Comparison of ENCODE assay signal across 20 cellular contexts in genomic region chr6:23663652-23664051, GRCh38.
"Had no signal": no experiment of that assay in that cellular context is flagged by ENCODE, and none has a peak within 500 bp of the region (broad histone marks: within the 10 kb centered on the region; RNA-seq: fewer than 3 reads in every experiment).

No MANE protein-coding gene starts in this region.

- H3K27me3 Mint-ChIP-seq: activated CD4-positive, alpha-beta memory T cell treated with anti-CD3 and anti-CD28 coated beads for 36 hours; activated naive CD8-positive, alpha-beta T cell treated with anti-CD3 and anti-CD28 coated beads for 36 hours; naive thymus-derived CD8-positive, alpha-beta T cell; stimulated activated naive CD8-positive, alpha-beta T cell treated with anti-CD3 and anti-CD28 coated beads, Interleukin-15, amount 100 ng/mL, for 72 hours had no signal

- H3K27me3 ChIP-seq: hepatocyte, tibial artery had no signal

- H3K4me1 ChIP-seq: left ventricle myocardium inferior, tibial artery had no signal

- DNase-seq: activated CD4-positive, alpha-beta memory T cell treated with anti-CD3 and anti-CD28 coated beads for 36 hours; activated CD4-positive, alpha-beta T cell treated with anti-CD3 and anti-CD28 coated beads for 48 hours; activated CD4-positive, CD25-positive, alpha-beta regulatory T cell; activated naive CD4-positive, alpha-beta T cell treated with Interleukin-2 at 50 U/mL for 16 hours; activated naive CD8-positive, alpha-beta T cell treated with anti-CD3 and anti-CD28 coated beads for 36 hours; activated T-cell treated with anti-CD3 and anti-CD28 coated beads, Interleukin-2, amount 50 U/mL, for 48 hours; central memory CD4-positive, alpha-beta T cell; effector memory CD4-positive, alpha-beta T cell; glutamatergic neuron; immature natural killer cell; left ventricle myocardium inferior; naive thymus-derived CD8-positive, alpha-beta T cell; small intestine; stimulated activated CD4-positive, alpha-beta T cell treated with anti-CD3 and anti-CD28 coated beads, Interleukin-2, amount 100 ng/mL, for 24 hours; stimulated activated naive CD8-positive, alpha-beta T cell treated with anti-CD3 and anti-CD28 coated beads, Interleukin-15, amount 100 ng/mL, for 72 hours; tibial artery had no signal

- H3K27ac Mint-ChIP-seq: activated CD4-positive, alpha-beta memory T cell treated with anti-CD3 and anti-CD28 coated beads for 36 hours; activated naive CD8-positive, alpha-beta T cell treated with anti-CD3 and anti-CD28 coated beads for 36 hours; immature natural killer cell; naive thymus-derived CD8-positive, alpha-beta T cell; stimulated activated effector memory CD8-positive, alpha-beta T cell treated with anti-CD3 and anti-CD28 coated beads, Interleukin-12 subunit alpha, Interleukin-12 subunit beta, amount 100 ng/mL, for 72 hours; stimulated activated naive CD8-positive, alpha-beta T cell treated with anti-CD3 and anti-CD28 coated beads, Interleukin-15, amount 100 ng/mL, for 72 hours had no signal

- H3K27ac ChIP-seq: hepatocyte, left ventricle myocardium inferior, tibial artery had no signal

- ATAC-seq: esophagus mucosa; naive thymus-derived CD8-positive, alpha-beta T cell; sciatic nerve; stimulated activated effector memory CD8-positive, alpha-beta T cell treated with anti-CD3 and anti-CD28 coated beads, Interleukin-12 subunit alpha, Interleukin-12 subunit beta, amount 100 ng/mL, for 72 hours; stimulated activated naive CD8-positive, alpha-beta T cell treated with anti-CD3 and anti-CD28 coated beads, Interleukin-15, amount 100 ng/mL, for 72 hours had no signal

- H3K4me1 Mint-ChIP-seq: activated naive CD8-positive, alpha-beta T cell treated with anti-CD3 and anti-CD28 coated beads for 36 hours; immature natural killer cell; naive thymus-derived CD8-positive, alpha-beta T cell; stimulated activated effector memory CD8-positive, alpha-beta T cell treated with anti-CD3 and anti-CD28 coated beads, Interleukin-12 subunit alpha, Interleukin-12 subunit beta, amount 100 ng/mL, for 72 hours; stimulated activated naive CD8-positive, alpha-beta T cell treated with anti-CD3 and anti-CD28 coated beads, Interleukin-15, amount 100 ng/mL, for 72 hours had no signal

- H3K4me3 ChIP-seq: hepatocyte, left ventricle myocardium inferior, tibial artery had no signal

- H3K4me3 Mint-ChIP-seq: activated CD4-positive, alpha-beta memory T cell treated with anti-CD3 and anti-CD28 coated beads for 36 hours; activated naive CD8-positive, alpha-beta T cell treated with anti-CD3 and anti-CD28 coated beads for 36 hours; immature natural killer cell; naive thymus-derived CD8-positive, alpha-beta T cell; stimulated activated effector memory CD8-positive, alpha-beta T cell treated with anti-CD3 and anti-CD28 coated beads, Interleukin-12 subunit alpha, Interleukin-12 subunit beta, amount 100 ng/mL, for 72 hours; stimulated activated naive CD8-positive, alpha-beta T cell treated with anti-CD3 and anti-CD28 coated beads, Interleukin-15, amount 100 ng/mL, for 72 hours had no signal

- H3K36me3 Mint-ChIP-seq: activated CD4-positive, alpha-beta memory T cell treated with anti-CD3 and anti-CD28 coated beads for 36 hours; activated naive CD8-positive, alpha-beta T cell treated with anti-CD3 and anti-CD28 coated beads for 36 hours; immature natural killer cell; stimulated activated effector memory CD8-positive, alpha-beta T cell treated with anti-CD3 and anti-CD28 coated beads, Interleukin-12 subunit alpha, Interleukin-12 subunit beta, amount 100 ng/mL, for 72 hours had no signal

- H3K36me3 ChIP-seq: left ventricle myocardium inferior, tibial artery had no signal
